In genomic region chr17:81000089-81000630, GRCh38 we compare ENCODE assay signal across 19 cellular contexts. TPM values are rescaled to one million over a fixed set of nuclear protein-coding genes. Genes with fewer than 3 reads are reported as not detected.
DNase-seq lines count a peak whose midpoint lies in the region; ATAC-seq, FAIRE-seq and TF ChIP-seq lines count a peak whose summit lies in the region.
"Had no signal": no experiment of that assay in that cellular context is flagged by ENCODE, and none has a peak within 500 bp of the region (broad histone marks: within the 10 kb centered on the region; RNA-seq: fewer than 3 reads in every experiment).

No MANE protein-coding gene starts in this region.

- WGBS in HepG2 (ENCODE audit: low lambda C conversion rate), result 99% methylated on average over 10 of the region's 20 CpGs
- WGBS in trophoblast cell (ENCODE audit: extremely low coverage, insufficient coverage, insufficient read length), result no CpG with 5 or more reads among the region's 20 CpGs

- H3K9ac ChIP-seq in HepG2 (ENCODE audit: insufficient read depth, low read depth, low read length) (no peak overlapping the region), trophoblast cell (ENCODE audit: low read length) (no peak overlapping the region)
- H3K9ac ChIP-seq: BLaER1 had no signal

- H3K9me3 ChIP-seq in HepG2 (ENCODE audit: low read length), result no peaks in the 10 kb centered on the region
- peaks cover 6% of the 10 kb centered on the region for H3K9me3 ChIP-seq in trophoblast cell (ENCODE audit: insufficient read depth, low read depth, low read length)
- H3K9me3 ChIP-seq in CD4-positive, alpha-beta memory T cell (ENCODE audit: control insufficient read depth in 1 of 2, low read length in 2 of 2), result no peaks in the 10 kb centered on the region
- H3K9me3 ChIP-seq: BLaER1 had no signal

- H2AFZ ChIP-seq in HepG2 (ENCODE audit: low read length), result no peak overlapping the region
- H2AFZ ChIP-seq in trophoblast cell (ENCODE audit: insufficient read depth, low read length, poor library complexity), result no peak overlapping the region

- no peak overlapping the region for H3K4ac ChIP-seq in trophoblast cell (ENCODE audit: low read depth, low read length)

- no peak for TF ChIP-seq RAD21 in HepG2 (CRISPR knock-in tag; IDR thresholded peaks at IDR 0.05)

- POLR2A ChIA-PET in RWPE1 (lab: Yijun Ruan, JAX; ENCODE audit: low non-redundant PET) (no interaction called here), HepG2 (lab: Yijun Ruan, JAX) (interaction anchor here (1.2 to 2.0 kb wide), 4 partner anchors 9 to 95 kb away, joined by 3 to 10 read pairs (median 4); partner anchors contain the start of gene CHMP6)
- POLR2A ChIA-PET in CD4-positive, alpha-beta memory T cell (lab: Charles Lee; ENCODE audit: partially characterized antibody), result no interaction called here

- CTCF ChIA-PET in RWPE1 (lab: Yijun Ruan, JAX), result no interaction called here
- CTCF ChIA-PET in HepG2 (lab: Yijun Ruan, JAX; ENCODE audit: low intra/inter-chr PET ratio, low total read pairs), result no interaction called here
- CTCF ChIA-PET in CD4-positive, alpha-beta memory T cell (lab: Charles Lee; ENCODE audit: partially characterized antibody), result no interaction called here

- no peak overlapping the region for H2BK5ac ChIP-seq in trophoblast cell (ENCODE audit: low read depth, low read length, poor library complexity)

- TF ChIP-seq POLR2A in GM12891 (IDR thresholded peaks at IDR 0.05; ENCODE audit: low read depth, low read length), result no peak; the same call in 1 of the 2 replicates
- TF ChIP-seq POLR2A in HepG2 (IDR thresholded peaks at IDR 0.05; ENCODE audit: insufficient read depth in 1 of 2, low read depth in 2 of 2, low read length in 2 of 2), result peak in 1 of 2 experiments; percentile 11; a peak in 1 of 4 replicates

- BruUV-seq in HepG2 (replicated peaks; lab: Mats Ljungman, UMichigan), result no TSS peak

- no peak for TF ChIP-seq CTCF in RWPE1 (conservative IDR thresholded peaks at IDR 0.05; ENCODE audit: low read depth)
- TF ChIP-seq CTCF in HepG2 (CRISPR knock-in tag; IDR thresholded peaks at IDR 0.05), result no peak

- in situ Hi-C loops in HepG2 (cut with HindIII; ENCODE audit: extremely low pct_ligation_motif_present, low pct_unique_long_range_greater_than_20kb) (no loop called here), ACHN (cut with HindIII; ENCODE audit: low pct_ligation_motif_present, low pct_unique_long_range_greater_than_20kb, low sequenced_read_pairs) (loop anchor here (25.0 kb wide), 1 partner anchor 112 kb away; no protein-coding TSS in a partner anchor)

- no peak overlapping the region for H4K8ac ChIP-seq in trophoblast cell (ENCODE audit: low read depth, low read length)

- no peak overlapping the region for H3K4me2 ChIP-seq in HepG2 (ENCODE audit: low read depth, low read length)
- H3K4me2 ChIP-seq in trophoblast cell (ENCODE audit: low read length), result no peak overlapping the region
- H3K4me2 ChIP-seq: BLaER1 had no signal

- intact Hi-C loops in HepG2 (cut with micrococcal nuclease; ENCODE audit: unreplicated experiment), result no loop called here
- intact Hi-C loops in CD4-positive, alpha-beta memory T cell (cut with micrococcal nuclease), result no loop called here

- no peaks in the 10 kb centered on the region for H3K79me1 ChIP-seq in trophoblast cell (ENCODE audit: low read length)

- H3K4me3 ChIP-seq in HepG2 (replicated peaks in 1 of 3; ENCODE audit: insufficient read depth in 1 of 3, low read depth in 2 of 3, low read length in 3 of 3) (no peak overlapping the region), trophoblast cell (ENCODE audit: low read depth, low read length) (peak overlapping the region; percentile 21)
- H3K4me3 ChIP-seq in CD4-positive, alpha-beta memory T cell (ENCODE audit: low read length in 2 of 2), result no peak overlapping the region
- H3K4me3 ChIP-seq: BLaER1 had no signal

- no peak overlapping the region for H4K12ac ChIP-seq in trophoblast cell (ENCODE audit: low read depth, low read length)

- H3K36me3 Mint-ChIP-seq in CD4-positive, alpha-beta memory T cell, result peaks cover 10 to 22% of the 10 kb centered on the region in 2 donors

- peaks cover 6 to 7% of the 10 kb centered on the region in 2 donors for H3K27me3 Mint-ChIP-seq in CD4-positive, alpha-beta memory T cell

- 0 out of 2 replicates have a peak, but pooled peaks cover 4% of the 10 kb centered on the region for H4K20me1 ChIP-seq in HepG2 (ENCODE audit: insufficient read depth, low read length)

- H3K27ac ChIP-seq in RWPE1 (peak overlapping the region; percentile 75), HepG2 (ENCODE audit: extremely low read length, insufficient read depth, low read length) (no peak overlapping the region), trophoblast cell (ENCODE audit: low read depth, low read length) (no peak overlapping the region)
- H3K27ac ChIP-seq in CD4-positive, alpha-beta memory T cell (ENCODE audit: low read depth, low read length), result no peak overlapping the region
- H3K27ac ChIP-seq: BLaER1 had no signal

- peak; percentile 21 for DNase-seq in GM12891 (ENCODE audit: insufficient read length, low spot score)
- no peak for DNase-seq in RWPE1 (ENCODE audit: low spot score)
- DNase-seq in HepG2 (ENCODE audit: low spot score), result no peak
- DNase-seq in trophoblast cell, result no peak
- DNase-seq in NCI-H748 (lab: John Stamatoyannopoulos, UW; ENCODE audit: unreplicated experiment), result no peak
- DNase-seq in CD4-positive, alpha-beta memory T cell, result no peak
- DNase-seq in ACHN, result no peak
- DNase-seq in NCI-H748 treated with DMSO at 0.1 percent for 48 hours (lab: John Stamatoyannopoulos, UW), result no peak
- DNase-seq: CD8-positive, alpha-beta T cell; KBM-7; MM.1S; NCI-H1048; NCI-H1417 treated with DMSO at 0.1 percent for 48 hours; NCI-H187 treated with DMSO at 0.1 percent for 48 hours; NCI-H2107; NCI-H69; T-cell had no signal

- H3K4me3 Mint-ChIP-seq in CD4-positive, alpha-beta memory T cell, result no peak overlapping the region
- H3K4me3 Mint-ChIP-seq: CD8-positive, alpha-beta T cell; T-cell had no signal

- H3K79me2 ChIP-seq in HepG2 (ENCODE audit: insufficient read depth, low read length) (no peaks in the 10 kb centered on the region), trophoblast cell (ENCODE audit: control insufficient read depth, insufficient read depth, low read length, poor library complexity) (no peaks in the 10 kb centered on the region)

- H3K18ac ChIP-seq in trophoblast cell (ENCODE audit: low read length), result no peak overlapping the region

- H3K14ac ChIP-seq in trophoblast cell (ENCODE audit: low read length), result no peak overlapping the region

- no peak overlapping the region for H3K27ac Mint-ChIP-seq in CD4-positive, alpha-beta memory T cell
- H3K27ac Mint-ChIP-seq: CD8-positive, alpha-beta T cell; T-cell had no signal

- H3K27me3 ChIP-seq in HepG2 (ENCODE audit: control insufficient read depth in 1 of 2, insufficient read depth in 2 of 2, low read length in 2 of 2) (peaks cover 5 to 28% of the 10 kb centered on the region in 2 experiments; a peak in 4 of 5 replicates), trophoblast cell (ENCODE audit: insufficient read depth, low read length) (peaks cover 16% of the 10 kb centered on the region)
- peaks cover 6% of the 10 kb centered on the region for H3K27me3 ChIP-seq in CD4-positive, alpha-beta memory T cell (ENCODE audit: insufficient read depth, low read length)

- no peak for FAIRE-seq in GM12891 (lab: Jason Lieb, UNC)
- no peak for FAIRE-seq in HepG2 (lab: Jason Lieb, UNC)
- FAIRE-seq: G401.6 had no signal

- no peak for TF ChIP-seq EP300 in HepG2 (IDR thresholded peaks at IDR 0.05; ENCODE audit: low read depth in 2 of 2, low read length in 2 of 2)
- TF ChIP-seq EP300 in HepG2 (CRISPR knock-in tag; IDR thresholded peaks at IDR 0.05; ENCODE audit: borderline replicate concordance), result no peak

- H4K91ac ChIP-seq in trophoblast cell (ENCODE audit: low read depth, low read length), result no peak overlapping the region

- no peak overlapping the region for H2BK120ac ChIP-seq in trophoblast cell (ENCODE audit: insufficient read depth, low read length, poor library complexity)

- no peaks in the 10 kb centered on the region for H3K9me3 Mint-ChIP-seq in CD4-positive, alpha-beta memory T cell
- H3K9me3 Mint-ChIP-seq: CD8-positive, alpha-beta T cell; T-cell had no signal

- H3K4me1 ChIP-seq in HepG2 (ENCODE audit: insufficient read depth, low read length) (peaks cover 39% of the 10 kb centered on the region), trophoblast cell (ENCODE audit: control insufficient read depth in 1 of 2, insufficient read depth in 2 of 2, low read length in 2 of 2) (no peaks in the 10 kb centered on the region)
- H3K4me1 ChIP-seq in CD4-positive, alpha-beta memory T cell (ENCODE audit: insufficient read depth, low read length), result peaks cover 13% of the 10 kb centered on the region

- H3K36me3 ChIP-seq in HepG2 (replicated peaks in 1 of 2; ENCODE audit: control insufficient read depth in 1 of 2, insufficient read depth in 2 of 2, low read length in 2 of 2) (peaks cover 27 to 43% of the 10 kb centered on the region in 2 experiments), trophoblast cell (ENCODE audit: control insufficient read depth in 1 of 2, insufficient read depth in 2 of 2, low read length in 2 of 2) (peaks cover 47 to 50% of the 10 kb centered on the region in 2 experiments)
- H3K36me3 ChIP-seq in CD4-positive, alpha-beta memory T cell (ENCODE audit: insufficient read depth, low read length), result peaks cover 22% of the 10 kb centered on the region

- no peak for ATAC-seq in HepG2
- ATAC-seq: CD8-positive, alpha-beta T cell; T-cell had no signal

- H3K4me1 Mint-ChIP-seq in CD4-positive, alpha-beta memory T cell, result peaks cover 11 to 31% (median 14%) of the 10 kb centered on the region in 4 donors

- H2BK12ac ChIP-seq in trophoblast cell (ENCODE audit: low read length), result no peak overlapping the region

- no peak overlapping the region for H3K23ac ChIP-seq in trophoblast cell (ENCODE audit: low read length)

- no peak overlapping the region for H2AK5ac ChIP-seq in trophoblast cell (ENCODE audit: low read length)

RNA-seq across cellular contexts. Expression of gene CHMP6, which starts 8.5 kb away (rescaled TPM):
- 11.2 TPM for polyA plus RNA-seq in GM12891 (2012; ENCODE audit: low read depth, missing spikeins)
- 24.2 and 24.6 TPM in 2 replicates for total RNA-seq in HepG2 (2016; rRNA removed; fragmentation: Illumina TruSeq; extraction: Trizol)
- total RNA-seq in HepG2 (2016; cell fraction: cytosol; rRNA removed; fragmentation: Illumina TruSeq; extraction: Trizol; ENCODE audit: low read depth), result 5.9 and 6.6 TPM in 2 replicates
- 24.5 and 25.5 TPM in 2 replicates for total RNA-seq in HepG2 (2016; cell fraction: insoluble cytoplasmic fraction; rRNA removed; fragmentation: Illumina TruSeq; extraction: Trizol)
- 14.7 and 15.5 TPM in 2 replicates for total RNA-seq in HepG2 (2016; cell fraction: membrane; rRNA removed; fragmentation: Illumina TruSeq; extraction: Trizol)
- total RNA-seq in HepG2 (2016; cell fraction: nucleus; rRNA removed; fragmentation: Illumina TruSeq; extraction: Trizol), result 12.8 and 13.9 TPM in 2 replicates
- polyA plus RNA-seq in HepG2 (2011; rRNA removed), result 11.1 and 17.7 TPM in 2 replicates
- polyA plus RNA-seq in HepG2 (2011; cell fraction: cytosol; rRNA removed), result 14.2 and 21.6 TPM in 2 replicates
- 31.7 and 32.3 TPM in 2 replicates for polyA plus RNA-seq in HepG2 (2011; cell fraction: nucleus; rRNA removed)
- polyA plus RNA-seq in HepG2 (2012), result 10.1 and 14.6 TPM in 2 replicates
- 8.4 and 9.7 TPM in 2 replicates for polyA plus RNA-seq in HepG2 (2016; cell fraction: cytosol; fragmentation: Illumina TruSeq; extraction: Trizol; ENCODE audit: low read depth)
- polyA plus RNA-seq in HepG2 (2016; cell fraction: insoluble cytoplasmic fraction; fragmentation: Illumina TruSeq; extraction: Trizol; ENCODE audit: low read depth), result 42.4 and 45.1 TPM in 2 replicates
- 14.8 and 17.6 TPM in 2 replicates for polyA plus RNA-seq in HepG2 (2016; cell fraction: membrane; fragmentation: Illumina TruSeq; extraction: Trizol; ENCODE audit: low read depth)
- 34.7 and 37.8 TPM in 2 replicates for polyA plus RNA-seq in HepG2 (2016; cell fraction: nucleus; fragmentation: Illumina TruSeq; extraction: Trizol; ENCODE audit: insufficient read depth, low read depth)
- polyA minus RNA-seq in HepG2 (2011; rRNA and poly(A)+ RNA removed; ENCODE audit: low replicate concordance), result 6.7 and 18.8 TPM in 2 replicates
- polyA minus RNA-seq in HepG2 (2011; cell fraction: cytosol; rRNA and poly(A)+ RNA removed), result 8.2 and 11.1 TPM in 2 replicates
- polyA minus RNA-seq in HepG2 (2011; cell fraction: nucleus; rRNA and poly(A)+ RNA removed), result 20.0 and 22.4 TPM in 2 replicates
- polyA plus RNA-seq in trophoblast cell (2013), result 10.3 and 10.7 TPM in 2 replicates
- 10 to 100 TPM; 41.4 to 42.3 TPM for total RNA-seq in CD4-positive, alpha-beta memory T cell
- 10 to 100 TPM; 36.7 to 48.7 TPM for polyA plus RNA-seq in CD4-positive, alpha-beta memory T cell

RNA-seq across cellular contexts. Expression of gene BAIAP2, which starts 34.8 kb away (rescaled TPM):
- polyA plus RNA-seq in GM12891 (2012; ENCODE audit: low read depth, missing spikeins), result 2.2 TPM
- total RNA-seq in HepG2 (2016; rRNA removed; fragmentation: Illumina TruSeq; extraction: Trizol), result 16.3 and 22.5 TPM in 2 replicates
- 8.5 and 9.9 TPM in 2 replicates for total RNA-seq in HepG2 (2016; cell fraction: cytosol; rRNA removed; fragmentation: Illumina TruSeq; extraction: Trizol; ENCODE audit: low read depth)
- total RNA-seq in HepG2 (2016; cell fraction: insoluble cytoplasmic fraction; rRNA removed; fragmentation: Illumina TruSeq; extraction: Trizol), result 15.1 and 19.9 TPM in 2 replicates
- 11.6 and 11.8 TPM in 2 replicates for total RNA-seq in HepG2 (2016; cell fraction: membrane; rRNA removed; fragmentation: Illumina TruSeq; extraction: Trizol)
- total RNA-seq in HepG2 (2016; cell fraction: nucleus; rRNA removed; fragmentation: Illumina TruSeq; extraction: Trizol), result 15.9 and 21.1 TPM in 2 replicates
- polyA plus RNA-seq in HepG2 (2011; rRNA removed), result 24.0 and 29.8 TPM in 2 replicates
- polyA plus RNA-seq in HepG2 (2011; cell fraction: cytosol; rRNA removed), result 14.8 and 22.5 TPM in 2 replicates
- polyA plus RNA-seq in HepG2 (2011; cell fraction: nucleus; rRNA removed), result 101 and 122 TPM in 2 replicates
- polyA plus RNA-seq in HepG2 (2012), result 34.4 and 34.9 TPM in 2 replicates
- polyA plus RNA-seq in HepG2 (2016; cell fraction: cytosol; fragmentation: Illumina TruSeq; extraction: Trizol; ENCODE audit: low read depth), result 3.9 and 4.4 TPM in 2 replicates
- 14.7 and 22.4 TPM in 2 replicates for polyA plus RNA-seq in HepG2 (2016; cell fraction: insoluble cytoplasmic fraction; fragmentation: Illumina TruSeq; extraction: Trizol; ENCODE audit: low read depth)
- polyA plus RNA-seq in HepG2 (2016; cell fraction: membrane; fragmentation: Illumina TruSeq; extraction: Trizol; ENCODE audit: low read depth), result 6.8 and 8.2 TPM in 2 replicates
- polyA plus RNA-seq in HepG2 (2016; cell fraction: nucleus; fragmentation: Illumina TruSeq; extraction: Trizol; ENCODE audit: insufficient read depth, low read depth), result 38.9 and 40.0 TPM in 2 replicates
- polyA minus RNA-seq in HepG2 (2011; rRNA and poly(A)+ RNA removed; ENCODE audit: low replicate concordance), result 6.9 and 34.6 TPM in 2 replicates
- polyA minus RNA-seq in HepG2 (2011; cell fraction: cytosol; rRNA and poly(A)+ RNA removed), result 19.5 and 20.5 TPM in 2 replicates
- 51.2 and 56.7 TPM in 2 replicates for polyA minus RNA-seq in HepG2 (2011; cell fraction: nucleus; rRNA and poly(A)+ RNA removed)
- polyA plus RNA-seq in trophoblast cell (2013), result 81.6 and 88.1 TPM in 2 replicates
- 1 to 10 TPM; 5.4 to 7.2 TPM for total RNA-seq in CD4-positive, alpha-beta memory T cell
- 1 to 10 TPM; 2.1 to 5.6 TPM for polyA plus RNA-seq in CD4-positive, alpha-beta memory T cell
